ENCODE assay signal across 8 cellular contexts in the genomic region with DNA sequence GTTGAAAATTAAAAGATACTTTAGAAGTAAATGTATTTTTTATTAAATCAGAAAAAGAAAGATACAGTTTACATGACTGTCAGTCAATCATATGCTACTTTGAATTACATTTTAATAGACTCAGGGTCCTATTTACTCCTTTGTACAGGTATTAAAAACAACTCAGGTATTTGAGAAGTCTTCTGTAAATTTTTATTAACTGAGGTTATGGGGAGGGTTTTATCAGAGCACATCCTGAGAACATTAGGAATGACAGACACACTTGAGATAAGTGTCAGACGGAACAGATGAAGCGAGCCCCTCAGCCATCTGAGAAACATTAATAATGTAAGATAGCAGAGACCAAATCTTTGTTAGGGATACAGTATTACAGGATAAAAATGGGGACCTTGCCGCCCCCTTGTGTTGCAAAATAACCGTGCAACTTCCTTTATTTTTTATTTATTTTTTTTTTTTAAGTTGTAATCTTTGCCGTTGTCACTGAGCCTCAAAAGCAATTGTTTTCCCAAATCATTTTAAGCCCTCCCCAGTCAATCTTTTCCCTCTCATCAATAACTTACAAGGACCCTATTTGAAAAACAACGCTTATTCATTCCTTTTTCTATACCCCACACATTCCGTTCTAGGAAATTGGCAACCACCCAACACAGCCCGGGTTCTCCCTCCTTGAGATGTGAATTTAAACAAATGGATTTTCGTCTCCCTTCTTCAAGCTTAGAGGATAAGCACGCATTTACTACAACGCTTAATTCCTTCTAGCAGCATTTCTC.
A peak's percentile ranks its signal among the peaks of the same experiment; 100 is the strongest.
DNase-seq lines count a peak whose midpoint lies in the region; ATAC-seq lines count a peak whose summit lies in the region.

No MANE protein-coding gene starts in this region.

- ATAC-seq in left ventricle myocardium superior: no peak

- no peaks in the 10 kb centered on the region for H3K36me3 Mint-ChIP-seq in activated T-cell treated with anti-CD3 and anti-CD28 coated beads, Interleukin-2, amount 50 U/mL, for 24 hours (ENCODE audit: low read depth)

- H3K27ac Mint-ChIP-seq in activated T-cell treated with anti-CD3 and anti-CD28 coated beads, Interleukin-2, amount 50 U/mL, for 24 hours: no peak overlapping the region

- H3K27me3 Mint-ChIP-seq in activated T-cell treated with anti-CD3 and anti-CD28 coated beads, Interleukin-2, amount 50 U/mL, for 24 hours: no peaks in the 10 kb centered on the region

- intact Hi-C loops in left ventricle myocardium superior (cut with micrococcal nuclease): loop anchor here (5.0 kb wide), 1 partner anchor 366 kb away; no protein-coding TSS in a partner anchor

- DNase-seq in SIG-M5 treated with dmso at 0.1 percent for 504 hours (lab: John Stamatoyannopoulos, UW; ENCODE audit: unreplicated experiment) (peak; percentile 92), SIG-M5 (lab: John Stamatoyannopoulos, UW) (no peak), NCI-H2171 (lab: John Stamatoyannopoulos, UW) (peak; percentile 47), left ventricle myocardium superior (peak; percentile 44), stromal cell of bone marrow (ENCODE audit: low read depth) (peak; percentile 24), COR-L47 (lab: John Stamatoyannopoulos, UW) (no peak), NCI-H1694 (lab: John Stamatoyannopoulos, UW) (no peak)
- no peak for DNase-seq in activated T-cell treated with anti-CD3 and anti-CD28 coated beads, Interleukin-2, amount 50 U/mL, for 24 hours

- H3K9me3 Mint-ChIP-seq in activated T-cell treated with anti-CD3 and anti-CD28 coated beads, Interleukin-2, amount 50 U/mL, for 24 hours: no peaks in the 10 kb centered on the region

- peaks cover 40% of the 10 kb centered on the region for H3K4me1 Mint-ChIP-seq in activated T-cell treated with anti-CD3 and anti-CD28 coated beads, Interleukin-2, amount 50 U/mL, for 24 hours (ENCODE audit: low read depth)

- H3K4me3 Mint-ChIP-seq in activated T-cell treated with anti-CD3 and anti-CD28 coated beads, Interleukin-2, amount 50 U/mL, for 24 hours: peak overlapping the region; percentile 5

Comparison
In these comparisons a context has a peak if more than half of its experiments do, and no peak if none do; other contexts are left out.
1. DNase-seq: peak in SIG-M5 treated with dmso at 0.1 percent for 504 hours (single experiment), NCI-H2171 (single experiment), left ventricle myocardium superior (single experiment) and stromal cell of bone marrow (single experiment); none in SIG-M5 (single experiment), activated T-cell treated with anti-CD3 and anti-CD28 coated beads, Interleukin-2, amount 50 U/mL, for 24 hours (single experiment), COR-L47 (single experiment) and NCI-H1694 (single experiment).